ENCODE assay signal across 1 cellular context in the genomic region with DNA sequence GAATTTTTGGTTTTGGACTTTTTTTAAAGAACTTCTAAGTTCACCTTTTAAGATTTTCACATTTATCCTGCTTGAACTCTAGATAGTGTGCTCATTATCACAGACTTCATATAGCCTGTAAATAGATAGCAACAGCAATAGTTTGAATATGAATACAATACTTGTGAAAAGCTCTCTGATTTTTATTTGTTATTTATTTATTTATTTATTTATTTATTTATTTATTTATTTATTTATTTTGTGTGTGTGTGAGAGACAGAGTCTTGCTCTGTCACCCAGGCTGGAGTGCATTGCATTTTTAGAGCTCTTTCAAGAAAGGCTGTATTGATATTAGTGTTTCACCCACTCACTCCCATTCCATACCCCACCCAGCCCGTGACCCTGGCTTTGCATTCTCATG.
TF ChIP-seq lines count a peak whose summit lies in the region.

No MANE protein-coding gene starts in this region.

TF ChIP-seq in HEK293, 187 proteins besides CTCF, POLR2A, EP300 and RAD21 (continued from another document):
- peak; percentile 54 for TF ChIP-seq ZNF518A (tag by site-specific recombination; conservative IDR thresholded peaks at IDR 0.05; ENCODE audit: low read depth)
- TF ChIP-seq HOXD13 (CRISPR knock-in tag; IDR thresholded peaks at IDR 0.05; ENCODE audit: borderline replicate concordance): no peak
- no peak for TF ChIP-seq ZBTB7A (tag by site-specific recombination; IDR thresholded peaks at IDR 0.05; ENCODE audit: low read depth)
- peak; percentile 28; the same call in 1 of the 2 replicates for TF ChIP-seq ZXDB (tag by site-specific recombination; IDR thresholded peaks at IDR 0.05)
- no peak for TF ChIP-seq ZNF530 (tag by site-specific recombination; IDR thresholded peaks at IDR 0.05; ENCODE audit: low read depth)
- TF ChIP-seq ZNF747 (tag by site-specific recombination; IDR thresholded peaks at IDR 0.05): no peak
- no peak for TF ChIP-seq ZNF600 (tag by site-specific recombination; IDR thresholded peaks at IDR 0.05)
- TF ChIP-seq ZNF473 (tag by site-specific recombination; IDR thresholded peaks at IDR 0.05): no peak
- TF ChIP-seq ZNF791 (tag by site-specific recombination; IDR thresholded peaks at IDR 0.05): no peak
TF ChIP-seq in HEK293: peak in this region for 8.
